1 cellular context compared by ENCODE assay signal in the genomic region with DNA sequence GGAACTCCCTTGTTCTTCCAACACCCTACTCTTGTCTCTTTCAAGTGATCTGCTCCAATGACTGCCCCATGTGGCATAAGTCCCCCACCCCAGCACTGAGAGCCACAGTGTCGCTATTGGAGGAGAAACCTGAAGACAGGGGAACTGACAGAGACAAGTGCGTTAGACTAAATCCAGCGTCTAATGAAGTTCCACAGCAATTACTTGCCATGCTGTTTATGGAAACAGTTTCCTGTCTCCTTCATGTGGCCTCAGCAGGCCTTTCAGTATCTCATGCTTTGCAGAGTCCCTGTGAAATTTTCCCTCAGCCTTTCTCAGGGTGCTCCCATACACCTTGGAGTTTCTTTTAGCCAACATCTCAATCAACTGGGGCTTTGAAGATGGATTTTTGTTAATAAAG.
TF ChIP-seq lines count a peak whose summit lies in the region.

No MANE protein-coding gene starts in this region.

TF ChIP-seq in GM12878, 131 proteins besides CTCF, POLR2A, EP300 and RAD21:
- TF ChIP-seq, protein P1, sequence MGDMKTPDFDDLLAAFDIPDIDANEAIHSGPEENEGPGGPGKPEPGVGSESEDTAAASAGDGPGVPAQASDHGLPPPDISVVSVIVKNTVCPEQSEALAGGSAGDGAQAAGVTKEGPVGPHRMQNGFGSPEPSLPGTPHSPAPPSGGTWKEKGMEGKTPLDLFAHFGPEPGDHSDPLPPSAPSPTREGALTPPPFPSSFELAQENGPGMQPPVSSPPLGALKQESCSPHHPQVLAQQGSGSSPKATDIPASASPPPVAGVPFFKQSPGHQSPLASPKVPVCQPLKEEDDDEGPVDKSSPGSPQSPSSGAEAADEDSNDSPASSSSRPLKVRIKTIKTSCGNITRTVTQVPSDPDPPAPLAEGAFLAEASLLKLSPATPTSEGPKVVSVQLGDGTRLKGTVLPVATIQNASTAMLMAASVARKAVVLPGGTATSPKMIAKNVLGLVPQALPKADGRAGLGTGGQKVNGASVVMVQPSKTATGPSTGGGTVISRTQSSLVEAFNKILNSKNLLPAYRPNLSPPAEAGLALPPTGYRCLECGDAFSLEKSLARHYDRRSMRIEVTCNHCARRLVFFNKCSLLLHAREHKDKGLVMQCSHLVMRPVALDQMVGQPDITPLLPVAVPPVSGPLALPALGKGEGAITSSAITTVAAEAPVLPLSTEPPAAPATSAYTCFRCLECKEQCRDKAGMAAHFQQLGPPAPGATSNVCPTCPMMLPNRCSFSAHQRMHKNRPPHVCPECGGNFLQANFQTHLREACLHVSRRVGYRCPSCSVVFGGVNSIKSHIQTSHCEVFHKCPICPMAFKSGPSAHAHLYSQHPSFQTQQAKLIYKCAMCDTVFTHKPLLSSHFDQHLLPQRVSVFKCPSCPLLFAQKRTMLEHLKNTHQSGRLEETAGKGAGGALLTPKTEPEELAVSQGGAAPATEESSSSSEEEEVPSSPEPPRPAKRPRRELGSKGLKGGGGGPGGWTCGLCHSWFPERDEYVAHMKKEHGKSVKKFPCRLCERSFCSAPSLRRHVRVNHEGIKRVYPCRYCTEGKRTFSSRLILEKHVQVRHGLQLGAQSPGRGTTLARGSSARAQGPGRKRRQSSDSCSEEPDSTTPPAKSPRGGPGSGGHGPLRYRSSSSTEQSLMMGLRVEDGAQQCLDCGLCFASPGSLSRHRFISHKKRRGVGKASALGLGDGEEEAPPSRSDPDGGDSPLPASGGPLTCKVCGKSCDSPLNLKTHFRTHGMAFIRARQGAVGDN (IDR thresholded peaks at IDR 0.05) = 0 out of 2 replicates have a peak, but pooled peaks have one; percentile 23
- TF ChIP-seq POLR2AphosphoS5 (IDR thresholded peaks at IDR 0.05; ENCODE audit: low read length) = no peak
- 0 out of 2 replicates have a peak, but pooled peaks have one; percentile 35 for TF ChIP-seq EED (IDR thresholded peaks at IDR 0.05; ENCODE audit: low read depth)
- TF ChIP-seq MEF2A (IDR thresholded peaks at IDR 0.05; ENCODE audit: insufficient read depth, low read depth, low read length) = 0 out of 2 replicates have a peak, but pooled peaks have one; percentile 51
- no peak for TF ChIP-seq FOS (IDR thresholded peaks at IDR 0.05; ENCODE audit: borderline replicate concordance, extremely low read depth, insufficient read length)
- TF ChIP-seq, protein P2, sequence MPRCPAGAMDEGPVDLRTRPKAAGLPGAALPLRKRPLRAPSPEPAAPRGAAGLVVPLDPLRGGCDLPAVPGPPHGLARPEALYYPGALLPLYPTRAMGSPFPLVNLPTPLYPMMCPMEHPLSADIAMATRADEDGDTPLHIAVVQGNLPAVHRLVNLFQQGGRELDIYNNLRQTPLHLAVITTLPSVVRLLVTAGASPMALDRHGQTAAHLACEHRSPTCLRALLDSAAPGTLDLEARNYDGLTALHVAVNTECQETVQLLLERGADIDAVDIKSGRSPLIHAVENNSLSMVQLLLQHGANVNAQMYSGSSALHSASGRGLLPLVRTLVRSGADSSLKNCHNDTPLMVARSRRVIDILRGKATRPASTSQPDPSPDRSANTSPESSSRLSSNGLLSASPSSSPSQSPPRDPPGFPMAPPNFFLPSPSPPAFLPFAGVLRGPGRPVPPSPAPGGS (IDR thresholded peaks at IDR 0.05; ENCODE audit: borderline replicate concordance, insufficient read depth, low read depth, low read length, poor library complexity, severe bottlenecking) = peak; percentile 94
- TF ChIP-seq ETV6 (conservative IDR thresholded peaks at IDR 0.05 in 1 of 2, IDR thresholded peaks at IDR 0.05 in 1 of 2; ENCODE audit: borderline replicate concordance in 1 of 2, low read depth in 1 of 2) = no peak
- no peak for TF ChIP-seq ZNF207 (IDR thresholded peaks at IDR 0.05; ENCODE audit: borderline replicate concordance)
- TF ChIP-seq HDAC6 (IDR thresholded peaks at IDR 0.05; ENCODE audit: unreplicated experiment) = no peak
- TF ChIP-seq, protein P3, sequence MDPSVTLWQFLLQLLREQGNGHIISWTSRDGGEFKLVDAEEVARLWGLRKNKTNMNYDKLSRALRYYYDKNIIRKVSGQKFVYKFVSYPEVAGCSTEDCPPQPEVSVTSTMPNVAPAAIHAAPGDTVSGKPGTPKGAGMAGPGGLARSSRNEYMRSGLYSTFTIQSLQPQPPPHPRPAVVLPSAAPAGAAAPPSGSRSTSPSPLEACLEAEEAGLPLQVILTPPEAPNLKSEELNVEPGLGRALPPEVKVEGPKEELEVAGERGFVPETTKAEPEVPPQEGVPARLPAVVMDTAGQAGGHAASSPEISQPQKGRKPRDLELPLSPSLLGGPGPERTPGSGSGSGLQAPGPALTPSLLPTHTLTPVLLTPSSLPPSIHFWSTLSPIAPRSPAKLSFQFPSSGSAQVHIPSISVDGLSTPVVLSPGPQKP (IDR thresholded peaks at IDR 0.05; ENCODE audit: low read depth, low read length) = peak; percentile 29; the same call in 1 of the 2 replicates
- no peak for TF ChIP-seq CBFB (IDR thresholded peaks at IDR 0.05; ENCODE audit: low read depth)
- 0 out of 2 replicates have a peak, but pooled peaks have one; percentile 50 for TF ChIP-seq TCF12 (IDR thresholded peaks at IDR 0.05; ENCODE audit: low read depth, low read length)
- TF ChIP-seq SIN3A (IDR thresholded peaks at IDR 0.05; ENCODE audit: low read depth, low read length) = no peak
- TF ChIP-seq TBL1XR1 (IDR thresholded peaks at IDR 0.05; ENCODE audit: low read depth, low read length) = no peak
- TF ChIP-seq CBX5 (IDR thresholded peaks at IDR 0.05; ENCODE audit: low read depth) = no peak
- TF ChIP-seq, protein P4, sequence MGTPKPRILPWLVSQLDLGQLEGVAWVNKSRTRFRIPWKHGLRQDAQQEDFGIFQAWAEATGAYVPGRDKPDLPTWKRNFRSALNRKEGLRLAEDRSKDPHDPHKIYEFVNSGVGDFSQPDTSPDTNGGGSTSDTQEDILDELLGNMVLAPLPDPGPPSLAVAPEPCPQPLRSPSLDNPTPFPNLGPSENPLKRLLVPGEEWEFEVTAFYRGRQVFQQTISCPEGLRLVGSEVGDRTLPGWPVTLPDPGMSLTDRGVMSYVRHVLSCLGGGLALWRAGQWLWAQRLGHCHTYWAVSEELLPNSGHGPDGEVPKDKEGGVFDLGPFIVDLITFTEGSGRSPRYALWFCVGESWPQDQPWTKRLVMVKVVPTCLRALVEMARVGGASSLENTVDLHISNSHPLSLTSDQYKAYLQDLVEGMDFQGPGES (IDR thresholded peaks at IDR 0.05) = no peak
- TF ChIP-seq MEF2B (IDR thresholded peaks at IDR 0.05; ENCODE audit: partially characterized antibody, poor library complexity, severe bottlenecking) = no peak
- TF ChIP-seq, protein P5, sequence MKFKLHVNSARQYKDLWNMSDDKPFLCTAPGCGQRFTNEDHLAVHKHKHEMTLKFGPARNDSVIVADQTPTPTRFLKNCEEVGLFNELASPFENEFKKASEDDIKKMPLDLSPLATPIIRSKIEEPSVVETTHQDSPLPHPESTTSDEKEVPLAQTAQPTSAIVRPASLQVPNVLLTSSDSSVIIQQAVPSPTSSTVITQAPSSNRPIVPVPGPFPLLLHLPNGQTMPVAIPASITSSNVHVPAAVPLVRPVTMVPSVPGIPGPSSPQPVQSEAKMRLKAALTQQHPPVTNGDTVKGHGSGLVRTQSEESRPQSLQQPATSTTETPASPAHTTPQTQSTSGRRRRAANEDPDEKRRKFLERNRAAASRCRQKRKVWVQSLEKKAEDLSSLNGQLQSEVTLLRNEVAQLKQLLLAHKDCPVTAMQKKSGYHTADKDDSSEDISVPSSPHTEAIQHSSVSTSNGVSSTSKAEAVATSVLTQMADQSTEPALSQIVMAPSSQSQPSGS (IDR thresholded peaks at IDR 0.05; ENCODE audit: low read length) = peak; percentile 67; the same call in 1 of the 2 replicates
- TF ChIP-seq, protein P6, sequence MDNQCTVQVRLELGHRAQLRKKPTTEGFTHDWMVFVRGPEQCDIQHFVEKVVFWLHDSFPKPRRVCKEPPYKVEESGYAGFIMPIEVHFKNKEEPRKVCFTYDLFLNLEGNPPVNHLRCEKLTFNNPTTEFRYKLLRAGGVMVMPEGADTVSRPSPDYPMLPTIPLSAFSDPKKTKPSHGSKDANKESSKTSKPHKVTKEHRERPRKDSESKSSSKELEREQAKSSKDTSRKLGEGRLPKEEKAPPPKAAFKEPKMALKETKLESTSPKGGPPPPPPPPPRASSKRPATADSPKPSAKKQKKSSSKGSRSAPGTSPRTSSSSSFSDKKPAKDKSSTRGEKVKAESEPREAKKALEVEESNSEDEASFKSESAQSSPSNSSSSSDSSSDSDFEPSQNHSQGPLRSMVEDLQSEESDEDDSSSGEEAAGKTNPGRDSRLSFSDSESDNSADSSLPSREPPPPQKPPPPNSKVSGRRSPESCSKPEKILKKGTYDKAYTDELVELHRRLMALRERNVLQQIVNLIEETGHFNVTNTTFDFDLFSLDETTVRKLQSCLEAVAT (IDR thresholded peaks at IDR 0.05) = no peak
- no peak for TF ChIP-seq STAT3 (IDR thresholded peaks at IDR 0.05; ENCODE audit: low read depth, low read length)
- TF ChIP-seq IKZF2 (IDR thresholded peaks at IDR 0.05) = no peak
- TF ChIP-seq RUNX3 (IDR thresholded peaks at IDR 0.05; ENCODE audit: low read length) = peak; percentile 18; the same call in 1 of the 2 replicates
- no peak for TF ChIP-seq KLF5 (IDR thresholded peaks at IDR 0.05; ENCODE audit: partially characterized antibody)
- no peak for TF ChIP-seq RAD51 (IDR thresholded peaks at IDR 0.05)
- no peak for TF ChIP-seq IRF4 (IDR thresholded peaks at IDR 0.05; ENCODE audit: low read depth, low read length)
- peak in 1 of 2 experiments; percentile 90; a peak in 2 of 4 replicates for TF ChIP-seq SRF (IDR thresholded peaks at IDR 0.05; ENCODE audit: low read depth in 2 of 2, low read length in 2 of 2)
- no peak for TF ChIP-seq SREBF2 (IDR thresholded peaks at IDR 0.05; ENCODE audit: low read length)
- TF ChIP-seq GATAD2B (conservative IDR thresholded peaks at IDR 0.05; ENCODE audit: low read depth) = no peak
- no peak for TF ChIP-seq NBN (IDR thresholded peaks at IDR 0.05)
- TF ChIP-seq YY1 (IDR thresholded peaks at IDR 0.05; ENCODE audit: low read depth, low read length) = no peak
- peak; percentile 30; the same call in 1 of the 2 replicates for TF ChIP-seq NFIC (IDR thresholded peaks at IDR 0.05; ENCODE audit: low read depth, low read length)
TF ChIP-seq in GM12878: peak in this region for 10.
